In the genomic region with DNA sequence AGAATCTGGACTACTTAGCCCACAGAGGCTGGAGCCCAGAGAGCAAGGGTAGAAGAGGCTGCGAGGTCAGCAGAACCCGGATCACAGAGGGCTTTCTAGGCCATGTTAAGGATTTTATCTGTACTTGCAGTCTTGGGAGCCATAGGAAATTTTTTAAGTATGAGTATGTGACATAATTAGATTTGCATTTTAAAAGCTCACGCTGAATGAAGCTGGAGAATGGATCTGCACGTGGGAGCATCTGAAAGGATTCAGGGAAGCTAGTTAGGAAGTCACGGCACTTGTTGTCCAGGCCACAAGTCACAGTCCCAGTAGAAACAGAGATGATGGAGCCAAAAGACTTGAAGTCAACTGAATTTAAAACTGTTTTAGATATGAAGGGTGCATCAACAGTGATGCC, we compare ENCODE assay signal across 20 cellular contexts. TPM values are rescaled to one million over a fixed set of nuclear protein-coding genes. Genes with fewer than 3 reads are reported as not detected.
DNase-seq lines count a peak whose midpoint lies in the region; ATAC-seq and TF ChIP-seq lines count a peak whose summit lies in the region.
"Had no signal": no experiment of that assay in that cellular context is flagged by ENCODE, and none has a peak within 500 bp of the region (broad histone marks: within the 10 kb centered on the region; RNA-seq: fewer than 3 reads in every experiment).

No MANE protein-coding gene starts in this region.

- no peak for DNase-seq in left ventricle myocardium superior
- DNase-seq in left ventricle myocardium inferior, result no peak
- no peak for DNase-seq in chondrocyte (ENCODE audit: low spot score)
- DNase-seq in osteocyte (ENCODE audit: extremely low spot score, unreplicated experiment), result no peak
- DNase-seq in immature natural killer cell, result no peak
- no peak for DNase-seq in iPS-NIHi7 (ENCODE audit: extremely low spot score)
- DNase-seq: 8988T, DND-41, GDM1, GOT3, NCI-H1417, NCI-H187 treated with DMSO at 0.1 percent for 48 hours, NCI-H2171, NCI-H774, RPMI8226 had no signal

- H3K4me3 ChIP-seq in left ventricle myocardium inferior, result no peak overlapping the region
- H3K4me3 ChIP-seq: BLaER1, GM12878 had no signal

- H3K27me3 Mint-ChIP-seq in chondrocyte (ENCODE audit: low read depth) (no peaks in the 10 kb centered on the region), osteocyte (ENCODE audit: unreplicated experiment) (no peaks in the 10 kb centered on the region), immature natural killer cell (ENCODE audit: low read depth in 3 of 3) (peaks cover 0 to 2% (median 0%) of the 10 kb centered on the region in 3 donors)
- H3K27me3 Mint-ChIP-seq: IgD-negative memory B cell had no signal

- TF ChIP-seq CTCF in left ventricle myocardium inferior (IDR thresholded peaks at IDR 0.05; ENCODE audit: borderline replicate concordance) (no peak), chondrocyte (IDR thresholded peaks at IDR 0.05) (no peak), osteocyte (IDR thresholded peaks at IDR 0.05) (no peak)

- H3K4me3 Mint-ChIP-seq in chondrocyte (ENCODE audit: unreplicated experiment) (no peak overlapping the region), osteocyte (ENCODE audit: unreplicated experiment) (no peak overlapping the region), immature natural killer cell (no peak overlapping the region)

- no peaks in the 10 kb centered on the region for H3K9me3 Mint-ChIP-seq in chondrocyte (ENCODE audit: low read depth)
- no peaks in the 10 kb centered on the region for H3K9me3 Mint-ChIP-seq in osteocyte (ENCODE audit: unreplicated experiment)
- H3K9me3 Mint-ChIP-seq in immature natural killer cell, result no peaks in the 10 kb centered on the region
- H3K9me3 Mint-ChIP-seq: IgD-negative memory B cell had no signal

- H3K4me1 Mint-ChIP-seq in chondrocyte (ENCODE audit: low read depth) (peaks cover 81% of the 10 kb centered on the region), osteocyte (ENCODE audit: unreplicated experiment) (peaks cover 81% of the 10 kb centered on the region), immature natural killer cell (no peaks in the 10 kb centered on the region)

- no peaks in the 10 kb centered on the region for H3K27me3 ChIP-seq in left ventricle myocardium inferior (ENCODE audit: low read depth)
- H3K27me3 ChIP-seq: BLaER1 had no signal

- H3K36me3 ChIP-seq in left ventricle myocardium inferior, result peaks cover 8% of the 10 kb centered on the region

- ATAC-seq in left ventricle myocardium superior (peak; percentile 13), GM21786 (IDR thresholded peaks at IDR 0.05; ENCODE audit: unreplicated experiment) (no peak), HG03342 (IDR thresholded peaks at IDR 0.05; ENCODE audit: unreplicated experiment) (no peak)
- ATAC-seq: GM12878 had no signal

- peaks cover 93% of the 10 kb centered on the region for H3K4me1 ChIP-seq in left ventricle myocardium inferior

- intact Hi-C loops in left ventricle myocardium superior (cut with micrococcal nuclease), result no loop called here
- intact Hi-C loops in left ventricle myocardium inferior (cut with micrococcal nuclease), result no loop called here

- H3K36me3 Mint-ChIP-seq in chondrocyte (ENCODE audit: low read depth) (peaks cover 2% of the 10 kb centered on the region), osteocyte (ENCODE audit: unreplicated experiment) (peaks cover 9% of the 10 kb centered on the region), immature natural killer cell (peaks cover 0 to 7% (median 0%) of the 10 kb centered on the region in 3 donors)

- no peak overlapping the region for H3K27ac ChIP-seq in left ventricle myocardium inferior (replicated peaks)
- H3K27ac ChIP-seq: BLaER1 had no signal

- no peaks in the 10 kb centered on the region for H3K9me3 ChIP-seq in left ventricle myocardium inferior (replicated peaks)
- H3K9me3 ChIP-seq: BLaER1 had no signal

- peak overlapping the region; percentile 34 for H3K27ac Mint-ChIP-seq in chondrocyte (ENCODE audit: unreplicated experiment)
- H3K27ac Mint-ChIP-seq in osteocyte (ENCODE audit: unreplicated experiment), result peak overlapping the region; percentile 9
- H3K27ac Mint-ChIP-seq in immature natural killer cell, result no peak overlapping the region

RNA-seq across cellular contexts. Expression of a gene that starts 14.1 kb away (rescaled TPM):
- 68.0 TPM for total RNA-seq in left ventricle myocardium superior
- total RNA-seq in left ventricle myocardium inferior, result 59.6 TPM
- total RNA-seq in chondrocyte, result 266 to 336 TPM (median 325 TPM) in 3 replicates
- total RNA-seq in osteocyte, result 234 and 248 TPM in 2 replicates
- 10 to 100 TPM; 31.8 to 80.0 (median 32.1) TPM for polyA plus RNA-seq in immature natural killer cell

Comparison
In these comparisons a context has a peak if more than half of its experiments do, and no peak if none do; other contexts are left out.
1. H3K27ac Mint-ChIP-seq: peak in chondrocyte (single experiment) and osteocyte (single experiment); none in immature natural killer cell (0 of 6).